1 cellular context compared by ENCODE assay signal in genomic region chr21:37001446-37001845, GRCh38.
TF ChIP-seq lines count a peak whose summit lies in the region.

No MANE protein-coding gene starts in this region.

TF ChIP-seq in K562, 482 proteins besides CTCF, POLR2A, EP300 and RAD21:
- no peak for TF ChIP-seq NR1H2 (CRISPR knock-in tag; IDR thresholded peaks at IDR 0.05)
- 0 out of 2 replicates have a peak, but pooled peaks have one; percentile 24 for TF ChIP-seq RFX1 (IDR thresholded peaks at IDR 0.05)
